In the genomic region with DNA sequence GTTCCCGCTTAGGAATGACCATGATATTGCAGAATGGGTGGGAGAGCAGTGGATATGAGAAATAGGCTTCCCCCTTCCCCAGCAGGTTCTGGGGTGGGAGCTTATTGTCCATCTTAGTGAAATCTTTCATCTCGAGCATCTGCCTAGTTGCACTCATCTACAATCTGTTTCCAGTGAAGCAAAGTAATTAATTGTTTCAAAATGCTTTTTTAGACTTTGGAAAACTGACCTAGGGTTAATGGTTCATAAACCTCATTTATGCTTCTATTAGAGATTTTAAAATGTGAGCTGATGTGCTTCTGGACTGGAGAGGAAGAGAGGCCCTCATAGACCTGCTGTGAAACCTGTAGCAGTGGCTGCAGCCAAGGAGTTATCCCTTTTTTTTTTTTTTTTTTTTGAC, we compare ENCODE assay signal across 27 cellular contexts.
"Had no signal": no experiment of that assay in that cellular context is flagged by ENCODE, and none has a peak within 500 bp of the region (broad histone marks: within the 10 kb centered on the region; RNA-seq: fewer than 3 reads in every experiment).

No MANE protein-coding gene starts in this region.

- H3K4me1 ChIP-seq: stomach, suprapubic skin, testis, thyroid gland, tibial artery, tibial nerve, transverse colon, upper lobe of left lung, upper lobe of right lung, uterus, vagina had no signal

- H3K27me3 Mint-ChIP-seq: stimulated activated memory B cell treated with anti-CD40 and anti-IgM and Interleukin-4, amounts not matched to agents 10 μg/mL and 1 μg/mL and 100 μg/mL, for 72 hours had no signal

- H3K36me3 Mint-ChIP-seq: stimulated activated effector memory CD8-positive, alpha-beta T cell treated with anti-CD3 and anti-CD28 coated beads, Interleukin-12 subunit alpha, Interleukin-12 subunit beta, amount 100 ng/mL, for 72 hours; stimulated activated memory B cell treated with anti-CD40 and anti-IgM and Interleukin-4, amounts not matched to agents 10 μg/mL and 1 μg/mL and 100 μg/mL, for 72 hours; stimulated activated naive B cell treated with anti-CD40 and anti-IgM and Interleukin-4, amounts not matched to agents 10 μg/mL and 1 μg/mL and 100 μg/mL, for 72 hours; type B pancreatic cell had no signal

- H3K4me1 Mint-ChIP-seq: stimulated activated effector memory CD8-positive, alpha-beta T cell treated with anti-CD3 and anti-CD28 coated beads, Interleukin-12 subunit alpha, Interleukin-12 subunit beta, amount 100 ng/mL, for 72 hours; stimulated activated memory B cell treated with anti-CD40 and anti-IgM and Interleukin-4, amounts not matched to agents 10 μg/mL and 1 μg/mL and 100 μg/mL, for 72 hours; stimulated activated naive B cell treated with anti-CD40 and anti-IgM and Interleukin-4, amounts not matched to agents 10 μg/mL and 1 μg/mL and 100 μg/mL, for 72 hours; stimulated activated naive CD8-positive, alpha-beta T cell treated with anti-CD3 and anti-CD28 coated beads, Interleukin-15, amount 100 ng/mL, for 72 hours had no signal

- H3K36me3 ChIP-seq: stomach, suprapubic skin, thoracic aorta, thyroid gland, tibial artery, tibial nerve, transverse colon, upper lobe of left lung, upper lobe of right lung, uterus, vagina had no signal

- DNase-seq: stimulated activated CD4-positive, alpha-beta T cell treated with anti-CD3 and anti-CD28 coated beads, Interleukin-2, amount 100 ng/mL, for 48 hours; stimulated activated CD4-positive, alpha-beta T cell treated with anti-CD3 and anti-CD28 coated beads, Interleukin-4, amount 100 ng/mL, for 1 hour; stimulated activated CD4-positive, alpha-beta T cell treated with anti-CD3 and anti-CD28 coated beads, Interleukin-4, amount 100 ng/mL, for 24 hours; stimulated activated CD4-positive, alpha-beta T cell treated with anti-CD3 and anti-CD28 coated beads, Interleukin-4, amount 100 ng/mL, for 4 hours; stimulated activated CD8-positive, alpha-beta memory T cell treated with anti-CD3 and anti-CD28 coated beads, Interleukin-4, amount 100 ng/mL, for 48 hours; stimulated activated naive B cell treated with anti-CD40 and anti-IgM and Interleukin-4, amounts not matched to agents 10 μg/mL and 1 μg/mL and 100 μg/mL, for 72 hours; stimulated activated naive CD4-positive, alpha-beta T cell; stimulated activated naive CD8-positive, alpha-beta T cell treated with anti-CD3 and anti-CD28 coated beads, Interleukin-15, amount 100 ng/mL, for 72 hours; stimulated activated naive CD8-positive, alpha-beta T cell treated with anti-CD3 and anti-CD28 coated beads, Interleukin-15, Interleukin-2, amounts not matched to agents 100 U/mL and 50 U/mL, for 24 hours; stomach; substantia nigra; testis; thyroid gland; tibial artery; transverse colon; trophoblast cell; upper lobe of left lung; upper lobe of right lung; uterus had no signal

- H3K4me3 Mint-ChIP-seq: stimulated activated effector memory CD8-positive, alpha-beta T cell treated with anti-CD3 and anti-CD28 coated beads, Interleukin-12 subunit alpha, Interleukin-12 subunit beta, amount 100 ng/mL, for 72 hours; stimulated activated memory B cell treated with anti-CD40 and anti-IgM and Interleukin-4, amounts not matched to agents 10 μg/mL and 1 μg/mL and 100 μg/mL, for 72 hours; stimulated activated naive B cell treated with anti-CD40 and anti-IgM and Interleukin-4, amounts not matched to agents 10 μg/mL and 1 μg/mL and 100 μg/mL, for 72 hours; stimulated activated naive CD8-positive, alpha-beta T cell treated with anti-CD3 and anti-CD28 coated beads, Interleukin-15, amount 100 ng/mL, for 72 hours; stimulated activated naive CD8-positive, alpha-beta T cell treated with anti-CD3 and anti-CD28 coated beads, Interleukin-15, Interleukin-2, amounts not matched to agents 100 ng/mL and 50 ng/mL, for 24 hours; type B pancreatic cell had no signal

- H3K9me3 Mint-ChIP-seq: stimulated activated effector memory CD8-positive, alpha-beta T cell treated with anti-CD3 and anti-CD28 coated beads, Interleukin-12 subunit alpha, Interleukin-12 subunit beta, amount 100 ng/mL, for 72 hours had no signal

- H3K27ac ChIP-seq: stomach, suprapubic skin, testis, thoracic aorta, thyroid gland, tibial artery, tibial nerve, transverse colon, upper lobe of left lung, upper lobe of right lung, uterus, vagina had no signal

- ATAC-seq: stimulated activated effector memory CD8-positive, alpha-beta T cell treated with anti-CD3 and anti-CD28 coated beads, Interleukin-12 subunit alpha, Interleukin-12 subunit beta, amount 100 ng/mL, for 72 hours; stimulated activated memory B cell treated with anti-CD40 and anti-IgM and Interleukin-4, amounts not matched to agents 10 μg/mL and 1 μg/mL and 100 μg/mL, for 72 hours; stimulated activated naive B cell treated with anti-CD40 and anti-IgM and Interleukin-4, amounts not matched to agents 10 μg/mL and 1 μg/mL and 100 μg/mL, for 72 hours; stimulated activated naive CD8-positive, alpha-beta T cell treated with anti-CD3 and anti-CD28 coated beads, Interleukin-15, amount 100 ng/mL, for 72 hours; stimulated activated naive CD8-positive, alpha-beta T cell treated with anti-CD3 and anti-CD28 coated beads, Interleukin-15, Interleukin-2, amounts not matched to agents 100 U/mL and 50 U/mL, for 24 hours; upper lobe of right lung had no signal

- H3K4me3 ChIP-seq: stomach, suprapubic skin, testis, thoracic aorta, thyroid gland, tibial artery, tibial nerve, transverse colon, upper lobe of left lung, upper lobe of right lung, uterus, vagina had no signal

- H3K9me3 ChIP-seq: suprapubic skin, testis, thoracic aorta, thyroid gland, tibial artery, transverse colon, upper lobe of left lung, upper lobe of right lung, uterus, vagina had no signal

- H3K27ac Mint-ChIP-seq: stimulated activated effector memory CD8-positive, alpha-beta T cell treated with anti-CD3 and anti-CD28 coated beads, Interleukin-12 subunit alpha, Interleukin-12 subunit beta, amount 100 ng/mL, for 72 hours; stimulated activated memory B cell treated with anti-CD40 and anti-IgM and Interleukin-4, amounts not matched to agents 10 μg/mL and 1 μg/mL and 100 μg/mL, for 72 hours; stimulated activated naive B cell treated with anti-CD40 and anti-IgM and Interleukin-4, amounts not matched to agents 10 μg/mL and 1 μg/mL and 100 μg/mL, for 72 hours; stimulated activated naive CD8-positive, alpha-beta T cell treated with anti-CD3 and anti-CD28 coated beads, Interleukin-15, amount 100 ng/mL, for 72 hours; stimulated activated naive CD8-positive, alpha-beta T cell treated with anti-CD3 and anti-CD28 coated beads, Interleukin-15, Interleukin-2, amounts not matched to agents 100 ng/mL and 50 ng/mL, for 24 hours; type B pancreatic cell had no signal

- H3K27me3 ChIP-seq: testis, thyroid gland, tibial artery, tibial nerve, transverse colon, upper lobe of left lung, upper lobe of right lung, uterus, vagina had no signal
